In the genomic region with DNA sequence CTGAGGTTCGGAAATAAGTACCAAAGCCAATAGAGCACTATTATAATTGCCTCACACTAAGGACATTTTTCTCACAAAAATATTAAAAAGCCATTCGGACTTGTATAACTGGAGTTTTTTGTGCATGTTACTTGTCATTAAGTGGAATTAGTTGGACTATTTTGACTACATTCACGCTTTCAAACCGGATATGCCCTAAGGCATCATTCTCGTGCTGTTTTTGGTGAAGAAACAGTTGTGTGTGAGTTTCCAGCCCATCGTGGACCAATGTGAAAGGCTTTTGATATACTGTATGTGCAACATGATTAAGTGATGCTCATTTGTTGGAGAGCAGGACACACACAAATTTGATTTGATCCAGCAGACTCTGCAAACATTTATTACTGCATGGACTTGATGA, we compare ENCODE assay signal across 27 cellular contexts.
A peak's percentile ranks its signal among the peaks of the same experiment; 100 is the strongest.
DNase-seq lines count a peak whose midpoint lies in the region; FAIRE-seq and TF ChIP-seq lines count a peak whose summit lies in the region.
"Had no signal": no experiment of that assay in that cellular context is flagged by ENCODE, and none has a peak within 500 bp of the region (broad histone marks: within the 10 kb centered on the region; RNA-seq: fewer than 3 reads in every experiment).

No MANE protein-coding gene starts in this region.

- no peak overlapping the region for H3K27ac Mint-ChIP-seq in activated CD4-positive, alpha-beta T cell treated with anti-CD3 and anti-CD28 coated beads, Interleukin-2, amount 10 ng/mL, durations not matched to agents 7 days and 5 days
- H3K27ac Mint-ChIP-seq: CD14-positive monocyte; CD4-positive, alpha-beta memory T cell; CD4-positive, CD25-positive, alpha-beta regulatory T cell; CD8-positive, alpha-beta memory T cell had no signal

- CTCF ChIA-PET in A673 (lab: Charles Lee), result interaction anchor here (1.2 kb wide), 1 partner anchor 10 kb away, joined by 4 read pairs; no protein-coding TSS in a partner anchor
- CTCF ChIA-PET in activated CD4-positive, alpha-beta T cell treated with anti-CD3 and anti-CD28 coated beads, Interleukin-2, amount 10 ng/mL, durations not matched to agents 7 days and 5 days (lab: Charles Lee), result no interaction called here

- H3K27me3 Mint-ChIP-seq in activated CD4-positive, alpha-beta T cell treated with anti-CD3 and anti-CD28 coated beads, Interleukin-2, amount 10 ng/mL, durations not matched to agents 7 days and 5 days, result no peaks in the 10 kb centered on the region
- H3K27me3 Mint-ChIP-seq: CD4-positive, alpha-beta memory T cell; CD4-positive, CD25-positive, alpha-beta regulatory T cell; CD8-positive, alpha-beta memory T cell had no signal

- H3K27ac ChIP-seq in A673 (ENCODE audit: low read depth, low read length, poor library complexity, severe bottlenecking), result no peak overlapping the region
- H3K27ac ChIP-seq in spleen, result no peak overlapping the region
- H3K27ac ChIP-seq: 22Rv1, A549, BLaER1 had no signal

- no peak for TF ChIP-seq POLR2A in spleen (IDR thresholded peaks at IDR 0.05)

- TF ChIP-seq CTCF in A673 (conservative IDR thresholded peaks at IDR 0.05; ENCODE audit: low read depth, low read length), result no peak
- TF ChIP-seq CTCF in bronchial epithelial cell (IDR thresholded peaks at IDR 0.05; ENCODE audit: insufficient read depth, low read length, severe bottlenecking), result no peak
- no peak for TF ChIP-seq CTCF in spleen (IDR thresholded peaks at IDR 0.05 in 8 of 11, conservative IDR thresholded peaks at IDR 0.05 in 3 of 11)

- intact Hi-C loops in A673 (cut with micrococcal nuclease; ENCODE audit: unreplicated experiment) (loop anchor here (10.0 kb wide), 2 partner anchors 712 to 1192 kb away; no protein-coding TSS in a partner anchor), spleen (cut with DNase I; ENCODE audit: low total_unique reads) (no loop called here)

- no peaks in the 10 kb centered on the region for H3K27me3 ChIP-seq in A673 (replicated peaks; ENCODE audit: insufficient read depth, low read depth, low read length, poor library complexity)
- no peaks in the 10 kb centered on the region for H3K27me3 ChIP-seq in bronchial epithelial cell (ENCODE audit: control insufficient read depth, insufficient read depth, low read length)
- no peaks in the 10 kb centered on the region for H3K27me3 ChIP-seq in spleen (replicated peaks in 1 of 7)
- H3K27me3 ChIP-seq: BE2C, BLaER1 had no signal

- DNase-seq in A673 (ENCODE audit: low spot score), result peak; percentile 89
- no peak for DNase-seq in HTR-8/SVneo (ENCODE audit: insufficient read length, low spot score)
- no peak for DNase-seq in bronchial epithelial cell (ENCODE audit: low read depth)
- DNase-seq in foreskin melanocyte, result peak; percentile 90
- no peak for DNase-seq in NCI-H2107 (lab: John Stamatoyannopoulos, UW)
- no peak for DNase-seq in spleen
- no peak for DNase-seq in activated CD4-positive, alpha-beta T cell treated with anti-CD3 and anti-CD28 coated beads, Interleukin-2, amount 10 ng/mL, durations not matched to agents 7 days and 5 days
- DNase-seq: ACHN; BE2C; C1 segment of cervical spinal cord; CD4-positive, alpha-beta memory T cell; CD4-positive, CD25-positive, alpha-beta regulatory T cell; CD8-positive, alpha-beta memory T cell; DMS 273 treated with DMSO at 0.1 percent for 48 hours; DMS153; DMS53; DMS79; DND-41; EL; GDM1 had no signal

- H3K9me3 ChIP-seq in A673 (ENCODE audit: low read depth, low read length, poor library complexity, severe bottlenecking) (no peaks in the 10 kb centered on the region), spleen (no peaks in the 10 kb centered on the region)
- H3K9me3 ChIP-seq: A549, BE2C, BLaER1 had no signal

- WGBS in spleen, 5 donors, result 79 to 91% (median 86%) methylated on average over 6 of the region's 6 CpGs

- H3K4me3 Mint-ChIP-seq in activated CD4-positive, alpha-beta T cell treated with anti-CD3 and anti-CD28 coated beads, Interleukin-2, amount 10 ng/mL, durations not matched to agents 7 days and 5 days, result no peak overlapping the region
- H3K4me3 Mint-ChIP-seq: CD14-positive monocyte; CD4-positive, alpha-beta memory T cell; CD4-positive, CD25-positive, alpha-beta regulatory T cell; CD8-positive, alpha-beta memory T cell had no signal

- H3K36me3 Mint-ChIP-seq in activated CD4-positive, alpha-beta T cell treated with anti-CD3 and anti-CD28 coated beads, Interleukin-2, amount 10 ng/mL, durations not matched to agents 7 days and 5 days (ENCODE audit: low read depth), result no peaks in the 10 kb centered on the region
- H3K36me3 Mint-ChIP-seq: CD14-positive monocyte; CD4-positive, alpha-beta memory T cell; CD4-positive, CD25-positive, alpha-beta regulatory T cell; CD8-positive, alpha-beta memory T cell had no signal

- H3K4me3 ChIP-seq in A673 (ENCODE audit: low read depth, low read length, poor library complexity, severe bottlenecking) (no peak overlapping the region), bronchial epithelial cell (ENCODE audit: low read depth, low read length) (no peak overlapping the region), spleen (no peak overlapping the region)
- H3K4me3 ChIP-seq: A549, BLaER1, GM12878 had no signal

- FAIRE-seq in HTR-8/SVneo (lab: Jason Lieb, UNC) (peak; percentile 69), bronchial epithelial cell (lab: Jason Lieb, UNC) (peak; percentile 68)
- FAIRE-seq: A549, GM12878, GM12892, GM18507 had no signal

- H3K4me1 Mint-ChIP-seq in activated CD4-positive, alpha-beta T cell treated with anti-CD3 and anti-CD28 coated beads, Interleukin-2, amount 10 ng/mL, durations not matched to agents 7 days and 5 days, result no peaks in the 10 kb centered on the region
- H3K4me1 Mint-ChIP-seq: CD14-positive monocyte; CD4-positive, alpha-beta memory T cell; CD4-positive, CD25-positive, alpha-beta regulatory T cell; CD8-positive, alpha-beta memory T cell had no signal

- no peaks in the 10 kb centered on the region for H3K9me3 Mint-ChIP-seq in activated CD4-positive, alpha-beta T cell treated with anti-CD3 and anti-CD28 coated beads, Interleukin-2, amount 10 ng/mL, durations not matched to agents 7 days and 5 days
- H3K9me3 Mint-ChIP-seq: CD14-positive monocyte had no signal

- H3K36me3 ChIP-seq in A673 (ENCODE audit: insufficient read depth, low read length, poor library complexity, severe bottlenecking), result no peaks in the 10 kb centered on the region
- no peaks in the 10 kb centered on the region for H3K36me3 ChIP-seq in bronchial epithelial cell (ENCODE audit: control insufficient read depth, insufficient read depth, low read length)
- peaks cover 0 to 23% (median 0%) of the 10 kb centered on the region in 6 donors for H3K36me3 ChIP-seq in spleen
- H3K36me3 ChIP-seq: BE2C had no signal

- POLR2A ChIA-PET in A673 (lab: Charles Lee; ENCODE audit: low non-redundant PET), result no interaction called here
- POLR2A ChIA-PET in activated CD4-positive, alpha-beta T cell treated with anti-CD3 and anti-CD28 coated beads, Interleukin-2, amount 10 ng/mL, durations not matched to agents 7 days and 5 days (lab: Charles Lee), result no interaction called here

- no TSS peak for BruUV-seq in A673 (replicated peaks; lab: Mats Ljungman, UMichigan)

- H3K4me1 ChIP-seq in A673 (ENCODE audit: insufficient read depth, low read length, poor library complexity, severe bottlenecking), result peaks cover 48% of the 10 kb centered on the region
- H3K4me1 ChIP-seq in spleen, result peaks cover 0 to 11% (median under 1%) of the 10 kb centered on the region in 6 donors
- H3K4me1 ChIP-seq: BE2C, BLaER1 had no signal

Comparison
In these comparisons a context has a peak if more than half of its experiments do, and no peak if none do; other contexts are left out.
1. DNase-seq: peak in A673 (single experiment) and foreskin melanocyte (single experiment); none in HTR-8/SVneo (single experiment), bronchial epithelial cell (single experiment), NCI-H2107 (single experiment), spleen (single experiment) and activated CD4-positive, alpha-beta T cell treated with anti-CD3 and anti-CD28 coated beads, Interleukin-2, amount 10 ng/mL, durations not matched to agents 7 days and 5 days (single experiment).